18 cellular contexts compared by ENCODE assay signal in the genomic region with DNA sequence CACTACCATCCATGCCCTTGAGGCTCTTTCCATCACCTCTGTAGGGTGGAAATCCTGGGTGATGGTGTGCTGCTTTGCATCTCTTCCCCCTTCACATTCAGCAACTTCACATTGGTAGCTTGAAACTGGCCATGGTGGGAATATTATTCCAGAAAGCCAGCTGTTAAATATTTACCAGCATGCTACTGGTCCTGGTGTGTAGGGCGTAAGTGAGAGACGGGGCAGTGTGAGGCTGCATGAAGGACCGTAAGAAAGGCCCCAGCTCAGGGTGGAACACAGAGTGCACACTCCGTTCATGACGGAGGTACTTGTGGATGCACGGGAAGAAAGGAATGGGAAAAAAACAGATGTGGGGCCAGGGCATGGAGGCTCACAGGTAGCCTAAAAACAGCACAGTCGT.
"Had no signal": no experiment of that assay in that cellular context is flagged by ENCODE, and none has a peak within 500 bp of the region (broad histone marks: within the 10 kb centered on the region; RNA-seq: fewer than 3 reads in every experiment).

No MANE protein-coding gene starts in this region.

- DNase-seq: activated naive CD4-positive, alpha-beta T cell treated with anti-CD3 and anti-CD28 coated beads for 36 hours; activated T-cell treated with anti-CD3 and anti-CD28 coated beads, Interleukin-2, amount 50 U/mL, for 24 hours; dermis blood vessel endothelial cell; effector CD8-positive, alpha-beta T cell; foreskin keratinocyte; kidney glomerular epithelial cell; left ventricle myocardium superior; mammary epithelial cell; mucosa of descending colon; psoas muscle; right cardiac atrium; stimulated activated CD4-positive, alpha-beta T cell treated with anti-CD3 and anti-CD28 coated beads, Interleukin-12 subunit alpha, Interleukin-12 subunit beta, amount 100 ng/mL, for 4 hours; T-cell; T-helper 9 cell; thyroid gland had no signal

- H3K9me3 ChIP-seq: mucosa of descending colon, ovary, psoas muscle, thyroid gland had no signal

- H3K36me3 ChIP-seq: ovary, thyroid gland had no signal

- ATAC-seq: foreskin keratinocyte, left ventricle myocardium superior, mucosa of descending colon, psoas muscle, right cardiac atrium, T-cell, WTC11 had no signal

- H3K27me3 ChIP-seq: ovary, thyroid gland had no signal

- H3K4me1 Mint-ChIP-seq: T-cell had no signal

- H3K4me3 ChIP-seq: mucosa of descending colon, ovary, psoas muscle, thyroid gland had no signal

- H3K4me3 Mint-ChIP-seq: activated naive CD4-positive, alpha-beta T cell treated with anti-CD3 and anti-CD28 coated beads for 36 hours; activated T-cell treated with anti-CD3 and anti-CD28 coated beads, Interleukin-2, amount 50 U/mL, for 24 hours; stimulated activated naive CD8-positive, alpha-beta T cell treated with anti-CD3 and anti-CD28 coated beads, Interleukin-15, Interleukin-2, amounts not matched to agents 100 ng/mL and 50 ng/mL, for 24 hours; T-cell; WTC11 had no signal

- H3K36me3 Mint-ChIP-seq: T-cell, WTC11 had no signal

- H3K27ac Mint-ChIP-seq: activated naive CD4-positive, alpha-beta T cell treated with anti-CD3 and anti-CD28 coated beads for 36 hours; activated T-cell treated with anti-CD3 and anti-CD28 coated beads, Interleukin-2, amount 50 U/mL, for 24 hours; stimulated activated naive CD8-positive, alpha-beta T cell treated with anti-CD3 and anti-CD28 coated beads, Interleukin-15, Interleukin-2, amounts not matched to agents 100 ng/mL and 50 ng/mL, for 24 hours; T-cell; WTC11 had no signal

- H3K9me3 Mint-ChIP-seq: activated naive CD4-positive, alpha-beta T cell treated with anti-CD3 and anti-CD28 coated beads for 36 hours; activated T-cell treated with anti-CD3 and anti-CD28 coated beads, Interleukin-2, amount 50 U/mL, for 24 hours; stimulated activated naive CD8-positive, alpha-beta T cell treated with anti-CD3 and anti-CD28 coated beads, Interleukin-15, Interleukin-2, amounts not matched to agents 100 ng/mL and 50 ng/mL, for 24 hours; T-cell; WTC11 had no signal

- H3K4me1 ChIP-seq: foreskin keratinocyte had no signal

- H3K27ac ChIP-seq: foreskin keratinocyte, ovary, psoas muscle, thyroid gland had no signal
